ENCODE assay signal across 8 cellular contexts in genomic region chr14:75654127-75654732, GRCh38. TPM values are rescaled to one million over a fixed set of nuclear protein-coding genes. Genes with fewer than 3 reads are reported as not detected.
DNase-seq lines count a peak whose midpoint lies in the region; ATAC-seq and TF ChIP-seq lines count a peak whose summit lies in the region.

No MANE protein-coding gene starts in this region.

- DNase-seq in G401 (ENCODE audit: low spot score) (peak; percentile 81), NCI-H345 (lab: John Stamatoyannopoulos, UW) (peak; percentile 67), colonic mucosa (peak; percentile 87), right lobe of liver (peak; percentile 78 to 84 (median 78))
- DNase-seq in activated CD4-positive, alpha-beta T cell treated with anti-CD3 and anti-CD28 coated beads for 48 hours: peak; percentile 89
- peak; percentile 76 for DNase-seq in stimulated activated CD8-positive, alpha-beta memory T cell treated with anti-CD3 and anti-CD28 coated beads, Interleukin-12 subunit alpha, Interleukin-12 subunit beta, amount 100 ng/mL, for 1 hour (ENCODE audit: low read depth)

- H3K36me3 ChIP-seq in colonic mucosa (peaks cover 8% of the 10 kb centered on the region), right lobe of liver (peaks cover 0 to 38% (median 18%) of the 10 kb centered on the region in 4 donors)

- intact Hi-C loops in colonic mucosa (cut with DNase I) (loop anchor here (2.0 kb wide), 1 partner anchor 77 kb away; no protein-coding TSS in a partner anchor), right lobe of liver (cut with DNase I) (no loop called here)

- no peak overlapping the region for H3K9ac ChIP-seq in colonic mucosa (ENCODE audit: low read depth in 2 of 2, low read length in 2 of 2)

- H3K9me3 ChIP-seq in colonic mucosa (no peaks in the 10 kb centered on the region), right lobe of liver (no peaks in the 10 kb centered on the region)

- WGBS in right lobe of liver (ENCODE audit: insufficient coverage, low coverage, low lambda C conversion rate, missing lambda C conversion rate): 2% methylated on average over 3 of the region's 4 CpGs

- ATAC-seq in HG02642 (IDR thresholded peaks at IDR 0.05; ENCODE audit: poor library complexity, unreplicated experiment) (peak; percentile 75), right lobe of liver (peak; percentile 84 to 92 (median 89)), GM21526 (IDR thresholded peaks at IDR 0.05; ENCODE audit: low FRiP score, unreplicated experiment) (no peak)

- H3K27me3 ChIP-seq in colonic mucosa (no peaks in the 10 kb centered on the region), right lobe of liver (no peaks in the 10 kb centered on the region)

- TF ChIP-seq CTCF in colonic mucosa (IDR thresholded peaks at IDR 0.05) (peak; percentile 96), right lobe of liver (IDR thresholded peaks at IDR 0.05) (peak; percentile 96 to 98 (median 97))

- H3K4me1 ChIP-seq in colonic mucosa (no peaks in the 10 kb centered on the region), right lobe of liver (peaks cover 0 to 38% (median 17%) of the 10 kb centered on the region in 4 donors)

- in situ Hi-C loops in G401 (cut with HindIII; ENCODE audit: low sequenced_read_pairs): no loop called here

- TF ChIP-seq POLR2A in right lobe of liver (IDR thresholded peaks at IDR 0.05): no peak

- H3K27ac ChIP-seq in colonic mucosa (no peak overlapping the region), right lobe of liver (peak overlapping the region in 1 of 3 donors; percentile 32)

- H3K4me3 ChIP-seq in colonic mucosa (no peak overlapping the region), right lobe of liver (no peak overlapping the region)

RNA-seq across cellular contexts. Expression of gene ERG28, which starts 6.4 kb away (rescaled TPM):
- 15.1 and 16.6 TPM in 2 replicates for total RNA-seq in G401 (2014; rRNA removed; shearing (Covaris generic))
- total RNA-seq in colonic mucosa (10 to 100 TPM; 24.4 to 32.3 TPM), right lobe of liver (10 to 100 TPM in 5 of 6 experiments, 1 to 10 TPM in 1; 7.9 to 31.5 (median 20.1) TPM)

RNA-seq across cellular contexts. Expression of gene TTLL5, which starts 6.8 kb away (rescaled TPM):
- 20.7 and 25.6 TPM in 2 replicates for total RNA-seq in G401 (2014; rRNA removed; shearing (Covaris generic))
- total RNA-seq in colonic mucosa (10 to 100 TPM; 26.5 to 37.3 TPM), right lobe of liver (10 to 100 TPM in 4 of 6 experiments, 1 to 10 TPM in 2; 7.4 to 13.8 (median 11.9) TPM)
